12 cellular contexts compared by ENCODE assay signal in genomic region chr2:174836345-174836999, GRCh38.
DNase-seq lines count a peak whose midpoint lies in the region; TF ChIP-seq lines count a peak whose summit lies in the region.
"Had no signal": no experiment of that assay in that cellular context is flagged by ENCODE, and none has a peak within 500 bp of the region (broad histone marks: within the 10 kb centered on the region; RNA-seq: fewer than 3 reads in every experiment).

No MANE protein-coding gene starts in this region.

- no peak for TF ChIP-seq POLR2A in uterus (IDR thresholded peaks at IDR 0.05)

- no peak for TF ChIP-seq CTCF in uterus (IDR thresholded peaks at IDR 0.05)
- TF ChIP-seq CTCF in A673 (conservative IDR thresholded peaks at IDR 0.05; ENCODE audit: low read depth, low read length), result no peak

- H3K27ac ChIP-seq in uterus, result no peak overlapping the region
- H3K27ac ChIP-seq in A673 (ENCODE audit: low read depth, low read length, poor library complexity, severe bottlenecking), result no peak overlapping the region
- H3K27ac ChIP-seq: pancreas had no signal

- CTCF ChIA-PET in A673 (lab: Charles Lee), result no interaction called here

- TF ChIP-seq EP300 in Ishikawa (IDR thresholded peaks at IDR 0.05; ENCODE audit: borderline replicate concordance), result no peak

- no peaks in the 10 kb centered on the region for H3K9me3 ChIP-seq in uterus
- no peaks in the 10 kb centered on the region for H3K9me3 ChIP-seq in A673 (ENCODE audit: low read depth, low read length, poor library complexity, severe bottlenecking)
- H3K9me3 ChIP-seq: gastroesophageal sphincter, pancreas had no signal

- no peak for TF ChIP-seq RAD21 in Ishikawa (IDR thresholded peaks at IDR 0.05; ENCODE audit: low read depth)

- no TSS peak for BruUV-seq in A673 (replicated peaks; lab: Mats Ljungman, UMichigan)

- H3K4me3 ChIP-seq in uterus, result no peak overlapping the region
- no peak overlapping the region for H3K4me3 ChIP-seq in A673 (ENCODE audit: low read depth, low read length, poor library complexity, severe bottlenecking)
- H3K4me3 ChIP-seq: gastroesophageal sphincter, K562, pancreas had no signal

- H3K4me1 ChIP-seq in uterus, result no peaks in the 10 kb centered on the region
- no peaks in the 10 kb centered on the region for H3K4me1 ChIP-seq in A673 (ENCODE audit: insufficient read depth, low read length, poor library complexity, severe bottlenecking)
- H3K4me1 ChIP-seq: pancreas had no signal

- H3K36me3 ChIP-seq in uterus, result no peaks in the 10 kb centered on the region
- no peaks in the 10 kb centered on the region for H3K36me3 ChIP-seq in A673 (ENCODE audit: insufficient read depth, low read length, poor library complexity, severe bottlenecking)
- H3K36me3 ChIP-seq: gastroesophageal sphincter, pancreas had no signal

- intact Hi-C loops in uterus (cut with DNase I; ENCODE audit: low total_unique reads) (no loop called here), A673 (cut with micrococcal nuclease; ENCODE audit: unreplicated experiment) (no loop called here)

- no peaks in the 10 kb centered on the region for H3K27me3 ChIP-seq in uterus
- no peaks in the 10 kb centered on the region for H3K27me3 ChIP-seq in A673 (replicated peaks; ENCODE audit: insufficient read depth, low read depth, low read length, poor library complexity)
- H3K27me3 ChIP-seq: gastroesophageal sphincter, pancreas had no signal

- peak; percentile 78 for DNase-seq in AG20443 (ENCODE audit: low spot score)
- DNase-seq in brain pericyte (ENCODE audit: low read depth, low spot score), result peak; percentile 75
- DNase-seq in lung microvascular endothelial cell (ENCODE audit: low read depth in 2 of 2), result peak; percentile 82 to 89
- DNase-seq in NCI-H1105 treated with DMSO at 0.1 percent for 48 hours (lab: John Stamatoyannopoulos, UW), result no peak
- no peak for DNase-seq in islet precursor cell
- no peak for DNase-seq in uterus
- DNase-seq in A673 (ENCODE audit: low spot score), result no peak
- DNase-seq: GF-D8, pancreas had no signal

- POLR2A ChIA-PET in A673 (lab: Charles Lee; ENCODE audit: low non-redundant PET), result no interaction called here

TF ChIP-seq in Ishikawa, 13 proteins besides CTCF, POLR2A, EP300 and RAD21:
- TF ChIP-seq NFIC (IDR thresholded peaks at IDR 0.05), result peak; percentile 35
- TF ChIP-seq CREB1 (IDR thresholded peaks at IDR 0.05; ENCODE audit: low read depth), result no peak
- 0 out of 2 replicates have a peak, but pooled peaks have one; percentile 5 for TF ChIP-seq TEAD4 (IDR thresholded peaks at IDR 0.05)

Comparison
In these comparisons a context has a peak if more than half of its experiments do, and no peak if none do; other contexts are left out.
1. DNase-seq: peak in AG20443 (single experiment), brain pericyte (single experiment) and lung microvascular endothelial cell (2 of 2); none in NCI-H1105 treated with DMSO at 0.1 percent for 48 hours (single experiment), islet precursor cell (single experiment), uterus (0 of 2) and A673 (single experiment).